Comparison of ENCODE assay signal across 15 cellular contexts in genomic region chr15:85463976-85464375, GRCh38.
DNase-seq lines count a peak whose midpoint lies in the region; ATAC-seq and TF ChIP-seq lines count a peak whose summit lies in the region.
"Had no signal": no experiment of that assay in that cellular context is flagged by ENCODE, and none has a peak within 500 bp of the region (broad histone marks: within the 10 kb centered on the region; RNA-seq: fewer than 3 reads in every experiment).

No MANE protein-coding gene starts in this region.

- no peak for ATAC-seq in activated T-cell treated with anti-CD3 and anti-CD28 coated beads, Interleukin-2, amount 50 U/mL, for 72 hours (replicated peaks in 1 of 2)
- ATAC-seq in activated naive CD8-positive, alpha-beta T cell treated with anti-CD3 and anti-CD28 coated beads, Interleukin-2, amount 10 ng/mL, durations not matched to agents 7 days and 5 days (ENCODE audit: low read depth): no peak
- ATAC-seq in memory B cell (ENCODE audit: low read depth) (no peak), upper lobe of right lung (peak; percentile 33)
- ATAC-seq: K562 had no signal

- H3K27ac ChIP-seq in upper lobe of right lung: no peak overlapping the region

- TF ChIP-seq CTCF in upper lobe of right lung (IDR thresholded peaks at IDR 0.05): no peak

- H3K4me3 Mint-ChIP-seq in activated T-cell treated with anti-CD3 and anti-CD28 coated beads, Interleukin-2, amount 50 U/mL, for 72 hours: no peak overlapping the region
- H3K4me3 Mint-ChIP-seq in activated T-cell treated with anti-CD3 and anti-CD28 coated beads, Interleukin-2, amount 50 U/mL, for 24 hours: no peak overlapping the region
- peak overlapping the region; percentile 25 for H3K4me3 Mint-ChIP-seq in activated naive CD8-positive, alpha-beta T cell treated with anti-CD3 and anti-CD28 coated beads, Interleukin-2, amount 10 ng/mL, durations not matched to agents 7 days and 5 days
- peak overlapping the region; percentile 1 for H3K4me3 Mint-ChIP-seq in memory B cell

- H3K36me3 Mint-ChIP-seq in activated T-cell treated with anti-CD3 and anti-CD28 coated beads, Interleukin-2, amount 50 U/mL, for 72 hours (ENCODE audit: insufficient read depth in 2 of 2): peaks cover 0 to 2% of the 10 kb centered on the region in 2 donors
- peaks cover 9% of the 10 kb centered on the region for H3K36me3 Mint-ChIP-seq in activated T-cell treated with anti-CD3 and anti-CD28 coated beads, Interleukin-2, amount 50 U/mL, for 24 hours (ENCODE audit: low read depth)
- H3K36me3 Mint-ChIP-seq in activated naive CD8-positive, alpha-beta T cell treated with anti-CD3 and anti-CD28 coated beads, Interleukin-2, amount 10 ng/mL, durations not matched to agents 7 days and 5 days: peaks cover 8% of the 10 kb centered on the region
- H3K36me3 Mint-ChIP-seq in memory B cell: peaks cover 10% of the 10 kb centered on the region

- H3K4me3 ChIP-seq in upper lobe of right lung: no peak overlapping the region
- H3K4me3 ChIP-seq: K562, skin epidermis had no signal

- intact Hi-C loops in upper lobe of right lung (cut with DNase I): no loop called here

- DNase-seq in activated T-cell treated with anti-CD3 and anti-CD28 coated beads, Interleukin-2, amount 50 U/mL, for 72 hours: no peak
- DNase-seq in activated T-cell treated with anti-CD3 and anti-CD28 coated beads, Interleukin-2, amount 50 U/mL, for 24 hours: no peak
- DNase-seq in activated naive CD8-positive, alpha-beta T cell treated with anti-CD3 and anti-CD28 coated beads, Interleukin-2, amount 10 ng/mL, durations not matched to agents 7 days and 5 days: no peak
- DNase-seq in memory B cell (ENCODE audit: low spot score in 2 of 2) (no peak), upper lobe of right lung (no peak), NCI-H1694 (lab: John Stamatoyannopoulos, UW) (no peak), medulla oblongata (ENCODE audit: extremely low spot score) (no peak), middle frontal gyrus (ENCODE audit: extremely low spot score, low spot score) (no peak)
- DNase-seq: activated naive CD4-positive, alpha-beta T cell treated with Interleukin-2 at 50 U/mL for 16 hours; effector memory CD4-positive, alpha-beta T cell; NCI-H1436; NCI-H446; OCI-M1 had no signal

- POLR2A ChIA-PET in activated naive CD8-positive, alpha-beta T cell treated with anti-CD3 and anti-CD28 coated beads, Interleukin-2, amount 10 ng/mL, durations not matched to agents 7 days and 5 days (lab: Charles Lee): interaction anchor here (1.3 kb wide), 1 partner anchor 119 kb away, joined by 3 read pairs; no protein-coding TSS in a partner anchor

- H3K9me3 Mint-ChIP-seq in activated T-cell treated with anti-CD3 and anti-CD28 coated beads, Interleukin-2, amount 50 U/mL, for 72 hours: no peaks in the 10 kb centered on the region
- no peaks in the 10 kb centered on the region for H3K9me3 Mint-ChIP-seq in activated T-cell treated with anti-CD3 and anti-CD28 coated beads, Interleukin-2, amount 50 U/mL, for 24 hours
- H3K9me3 Mint-ChIP-seq in activated naive CD8-positive, alpha-beta T cell treated with anti-CD3 and anti-CD28 coated beads, Interleukin-2, amount 10 ng/mL, durations not matched to agents 7 days and 5 days: peaks cover 1% of the 10 kb centered on the region
- no peaks in the 10 kb centered on the region for H3K9me3 Mint-ChIP-seq in memory B cell

- no peaks in the 10 kb centered on the region for H3K36me3 ChIP-seq in upper lobe of right lung

- no peaks in the 10 kb centered on the region for H3K27me3 Mint-ChIP-seq in activated T-cell treated with anti-CD3 and anti-CD28 coated beads, Interleukin-2, amount 50 U/mL, for 72 hours (ENCODE audit: low read depth)
- no peaks in the 10 kb centered on the region for H3K27me3 Mint-ChIP-seq in activated T-cell treated with anti-CD3 and anti-CD28 coated beads, Interleukin-2, amount 50 U/mL, for 24 hours
- no peaks in the 10 kb centered on the region for H3K27me3 Mint-ChIP-seq in activated naive CD8-positive, alpha-beta T cell treated with anti-CD3 and anti-CD28 coated beads, Interleukin-2, amount 10 ng/mL, durations not matched to agents 7 days and 5 days
- H3K27me3 Mint-ChIP-seq in memory B cell: no peaks in the 10 kb centered on the region

- peaks cover 9% of the 10 kb centered on the region for H3K4me1 ChIP-seq in upper lobe of right lung

- no peaks in the 10 kb centered on the region for H3K9me3 ChIP-seq in upper lobe of right lung

- peaks cover 49% of the 10 kb centered on the region for H3K4me1 Mint-ChIP-seq in activated T-cell treated with anti-CD3 and anti-CD28 coated beads, Interleukin-2, amount 50 U/mL, for 72 hours (ENCODE audit: low read depth)
- H3K4me1 Mint-ChIP-seq in activated T-cell treated with anti-CD3 and anti-CD28 coated beads, Interleukin-2, amount 50 U/mL, for 24 hours (ENCODE audit: low read depth): peaks cover 56% of the 10 kb centered on the region
- H3K4me1 Mint-ChIP-seq in activated naive CD8-positive, alpha-beta T cell treated with anti-CD3 and anti-CD28 coated beads, Interleukin-2, amount 10 ng/mL, durations not matched to agents 7 days and 5 days: peaks cover 28% of the 10 kb centered on the region
- H3K4me1 Mint-ChIP-seq in memory B cell: peaks cover 60% of the 10 kb centered on the region

- H3K27me3 ChIP-seq in upper lobe of right lung: no peaks in the 10 kb centered on the region

- peak overlapping the region; percentile 4 for H3K27ac Mint-ChIP-seq in activated T-cell treated with anti-CD3 and anti-CD28 coated beads, Interleukin-2, amount 50 U/mL, for 72 hours
- H3K27ac Mint-ChIP-seq in activated T-cell treated with anti-CD3 and anti-CD28 coated beads, Interleukin-2, amount 50 U/mL, for 24 hours: no peak overlapping the region
- peak overlapping the region; percentile 17 for H3K27ac Mint-ChIP-seq in activated naive CD8-positive, alpha-beta T cell treated with anti-CD3 and anti-CD28 coated beads, Interleukin-2, amount 10 ng/mL, durations not matched to agents 7 days and 5 days
- H3K27ac Mint-ChIP-seq in memory B cell: peak overlapping the region; percentile 52

Comparison
In these comparisons a context has a peak if more than half of its experiments do, and no peak if none do; other contexts are left out.
1. H3K4me3 Mint-ChIP-seq: peak in activated naive CD8-positive, alpha-beta T cell treated with anti-CD3 and anti-CD28 coated beads, Interleukin-2, amount 10 ng/mL, durations not matched to agents 7 days and 5 days (single experiment) and memory B cell (single experiment); none in activated T-cell treated with anti-CD3 and anti-CD28 coated beads, Interleukin-2, amount 50 U/mL, for 72 hours (0 of 2) and activated T-cell treated with anti-CD3 and anti-CD28 coated beads, Interleukin-2, amount 50 U/mL, for 24 hours (single experiment).